In the genomic region with DNA sequence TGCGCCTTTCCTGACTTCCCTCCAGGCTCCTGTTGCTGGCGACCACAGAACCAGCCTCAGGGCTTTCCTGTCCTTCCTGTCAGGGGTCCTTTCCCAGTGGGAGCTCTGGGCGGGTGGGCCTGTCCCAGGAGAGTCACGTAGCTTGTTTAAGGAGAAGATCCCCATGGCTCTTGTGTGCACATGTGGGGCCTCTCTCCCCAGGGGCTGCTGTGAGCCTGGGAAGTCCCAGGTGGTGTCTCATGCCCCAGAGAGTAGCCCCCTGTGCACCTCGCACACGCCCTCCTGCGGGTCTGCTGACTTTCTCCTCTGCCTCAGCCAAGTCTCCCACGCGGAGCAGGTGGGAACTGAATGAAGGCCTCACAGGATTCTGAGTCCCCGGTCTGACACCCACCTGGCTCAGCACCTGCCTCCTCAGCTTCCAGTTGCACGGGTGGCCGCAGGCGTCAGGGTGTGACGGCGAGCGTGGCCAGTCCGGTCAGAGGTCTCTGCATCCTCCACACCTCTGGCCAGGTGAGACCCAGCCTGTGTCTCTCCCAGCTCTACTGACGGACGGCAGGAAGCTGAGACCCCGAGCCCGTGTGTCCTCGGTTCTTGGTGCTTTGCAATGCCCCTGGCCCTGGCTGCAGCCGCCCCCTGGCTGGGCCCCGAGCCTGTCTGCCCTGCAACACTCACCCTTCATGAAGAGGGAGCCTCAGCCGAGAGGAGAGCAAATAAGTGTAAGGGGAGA, we compare ENCODE assay signal across 22 cellular contexts. TPM values are rescaled to one million over a fixed set of nuclear protein-coding genes. Genes with fewer than 3 reads are reported as not detected.
"Had no signal": no experiment of that assay in that cellular context is flagged by ENCODE, and none has a peak within 500 bp of the region (broad histone marks: within the 10 kb centered on the region; RNA-seq: fewer than 3 reads in every experiment).

No MANE protein-coding gene starts in this region.

- FAIRE-seq: frontal cortex, islet of Langerhans had no signal

- H2AFZ ChIP-seq: parathyroid adenoma had no signal

- ATAC-seq: activated naive CD4-positive, alpha-beta T cell treated with anti-CD3 and anti-CD28 coated beads, Interleukin-2, amount 50 U/mL, for 72 hours; activated T-cell treated with anti-CD3 and anti-CD28 coated beads, Interleukin-2, amount 50 U/mL, for 72 hours; body of pancreas; heart left ventricle; stimulated activated naive B cell treated with anti-CD40 and anti-IgM and Interleukin-4, amounts not matched to agents 10 μg/mL and 1 μg/mL and 100 μg/mL, for 72 hours had no signal

- H3K4me3 Mint-ChIP-seq: activated CD4-positive, alpha-beta T cell treated with anti-CD3 and anti-CD28 coated beads, Interleukin-2, amount 10 ng/mL, durations not matched to agents 7 days and 5 days; activated T-cell treated with anti-CD3 and anti-CD28 coated beads, Interleukin-2, amount 50 U/mL, for 72 hours; mesothelial cell of epicardium; stimulated activated naive B cell treated with anti-CD40 and anti-IgM and Interleukin-4, amounts not matched to agents 10 μg/mL and 1 μg/mL and 100 μg/mL, for 72 hours; T-helper 2 cell treated with Interferon-gamma antibody and Interleukin-4, amounts not matched to agents 5 μg/mL and 100 μg/mL, for 36 hours had no signal

- H3K27ac ChIP-seq: body of pancreas, heart left ventricle, parathyroid adenoma, thyroid gland, uterus had no signal

- H3K27ac Mint-ChIP-seq: activated CD4-positive, alpha-beta T cell treated with anti-CD3 and anti-CD28 coated beads, Interleukin-2, amount 10 ng/mL, durations not matched to agents 7 days and 5 days; activated naive CD4-positive, alpha-beta T cell treated with anti-CD3 and anti-CD28 coated beads, Interleukin-2, amount 50 U/mL, for 72 hours; activated T-cell treated with anti-CD3 and anti-CD28 coated beads, Interleukin-2, amount 50 U/mL, for 72 hours; stimulated activated naive B cell treated with anti-CD40 and anti-IgM and Interleukin-4, amounts not matched to agents 10 μg/mL and 1 μg/mL and 100 μg/mL, for 72 hours; T-helper 2 cell treated with Interferon-gamma antibody and Interleukin-4, amounts not matched to agents 5 μg/mL and 100 μg/mL, for 36 hours had no signal

- H3K9me3 ChIP-seq: body of pancreas, heart left ventricle, thyroid gland, uterus had no signal

- DNase-seq: activated CD4-positive, alpha-beta T cell treated with anti-CD3 and anti-CD28 coated beads, Interleukin-2, amount 10 ng/mL, durations not matched to agents 7 days and 5 days; activated CD8-positive, alpha-beta memory T cell treated with anti-CD3 and anti-CD28 coated beads, Interleukin-2, amount 50 U/mL, for 48 hours; activated gamma-delta T cell; activated T-cell treated with anti-CD3 and anti-CD28 coated beads, Interleukin-2, amount 50 U/mL, for 72 hours; body of pancreas; central memory CD4-positive, alpha-beta T cell; effector memory CD4-positive, alpha-beta T cell; heart left ventricle; stimulated activated CD4-positive, alpha-beta T cell treated with anti-CD3 and anti-CD28 coated beads, Interleukin-15, amount 100 ng/mL, for 24 hours; stimulated activated CD4-positive, alpha-beta T cell treated with anti-CD3 and anti-CD28 coated beads, Interleukin-4, amount 100 ng/mL, for 1 hour; stimulated activated naive B cell treated with anti-CD40 and anti-IgM and Interleukin-4, amounts not matched to agents 10 μg/mL and 1 μg/mL and 100 μg/mL, for 72 hours; thyroid gland; uterus had no signal

- H3K27me3 ChIP-seq: thyroid gland had no signal

- H3K4me3 ChIP-seq: body of pancreas, heart left ventricle, lung, thyroid gland, uterus had no signal

- H3K9ac ChIP-seq: parathyroid adenoma had no signal

- H3K36me3 Mint-ChIP-seq: activated naive CD4-positive, alpha-beta T cell treated with anti-CD3 and anti-CD28 coated beads, Interleukin-2, amount 50 U/mL, for 72 hours; mesothelial cell of epicardium; stimulated activated naive B cell treated with anti-CD40 and anti-IgM and Interleukin-4, amounts not matched to agents 10 μg/mL and 1 μg/mL and 100 μg/mL, for 72 hours had no signal

- H3K9me3 Mint-ChIP-seq: activated CD4-positive, alpha-beta T cell treated with anti-CD3 and anti-CD28 coated beads, Interleukin-2, amount 10 ng/mL, durations not matched to agents 7 days and 5 days; activated naive CD4-positive, alpha-beta T cell treated with anti-CD3 and anti-CD28 coated beads, Interleukin-2, amount 50 U/mL, for 72 hours; activated T-cell treated with anti-CD3 and anti-CD28 coated beads, Interleukin-2, amount 50 U/mL, for 72 hours; mesothelial cell of epicardium; stimulated activated naive B cell treated with anti-CD40 and anti-IgM and Interleukin-4, amounts not matched to agents 10 μg/mL and 1 μg/mL and 100 μg/mL, for 72 hours; T-helper 2 cell treated with Interferon-gamma antibody and Interleukin-4, amounts not matched to agents 5 μg/mL and 100 μg/mL, for 36 hours had no signal

- H3K4me1 ChIP-seq: body of pancreas, heart left ventricle, parathyroid adenoma, uterus had no signal

- H3K36me3 ChIP-seq: heart left ventricle, thyroid gland, uterus had no signal

- H3K79me2 ChIP-seq: parathyroid adenoma had no signal

RNA-seq across cellular contexts. Expression of a gene that starts 5.6 kb away (rescaled TPM):
- total RNA-seq: activated CD4-positive, alpha-beta T cell treated with anti-CD3 and anti-CD28 coated beads, Interleukin-2, amount 10 ng/mL, durations not matched to agents 7 days and 5 days; activated naive CD4-positive, alpha-beta T cell treated with anti-CD3 and anti-CD28 coated beads, Interleukin-2, amount 50 U/mL, for 72 hours; activated T-cell treated with anti-CD3 and anti-CD28 coated beads, Interleukin-2, amount 50 U/mL, for 72 hours; body of pancreas; fibroblast of lung; heart left ventricle had no signal
- polyA plus RNA-seq: fibroblast of lung, heart left ventricle had no signal

RNA-seq across cellular contexts. Expression of a gene that starts 24.2 kb away (rescaled TPM):
- total RNA-seq: activated CD4-positive, alpha-beta T cell treated with anti-CD3 and anti-CD28 coated beads, Interleukin-2, amount 10 ng/mL, durations not matched to agents 7 days and 5 days; body of pancreas; fibroblast of lung; frontal cortex; thyroid gland; uterus had no signal
- polyA plus RNA-seq: fibroblast of lung, heart left ventricle had no signal

RNA-seq across cellular contexts. Expression of a gene that starts 33.1 kb away (rescaled TPM):
- total RNA-seq: activated CD4-positive, alpha-beta T cell treated with anti-CD3 and anti-CD28 coated beads, Interleukin-2, amount 10 ng/mL, durations not matched to agents 7 days and 5 days; body of pancreas; fibroblast of lung; heart left ventricle; renal cortical epithelial cell had no signal
- polyA plus RNA-seq: fibroblast of lung, heart left ventricle had no signal
